23 cellular contexts compared by ENCODE assay signal in the genomic region with DNA sequence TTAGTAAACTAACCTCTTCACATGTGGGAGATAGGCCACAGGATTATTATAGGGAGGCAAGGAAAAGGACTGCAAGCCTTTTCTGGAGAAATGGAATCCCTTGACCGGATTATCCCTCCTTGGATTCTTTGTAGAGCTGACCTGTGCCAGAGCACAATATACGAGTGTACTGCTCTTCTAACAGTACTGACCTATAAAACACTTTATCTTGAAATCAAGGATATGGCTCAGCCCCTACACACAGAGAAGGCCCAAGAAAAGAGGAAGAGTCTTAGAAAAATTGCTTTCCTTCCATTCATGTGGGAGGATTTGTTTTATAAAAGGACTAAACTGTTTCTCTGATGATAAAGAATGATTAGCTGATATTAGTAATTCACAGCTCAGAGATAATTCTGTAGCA. TPM values are rescaled to one million over a fixed set of nuclear protein-coding genes. Genes with fewer than 3 reads are reported as not detected.
DNase-seq lines count a peak whose midpoint lies in the region; ATAC-seq, FAIRE-seq and TF ChIP-seq lines count a peak whose summit lies in the region.
"Had no signal": no experiment of that assay in that cellular context is flagged by ENCODE, and none has a peak within 500 bp of the region (broad histone marks: within the 10 kb centered on the region; RNA-seq: fewer than 3 reads in every experiment).

No MANE protein-coding gene starts in this region.

- peaks cover 52% of the 10 kb centered on the region for H3K79me2 ChIP-seq in K562 (ENCODE audit: control insufficient read depth, insufficient read depth, low read length)

- H3K9me3 ChIP-seq in K562 (replicated peaks; ENCODE audit: control insufficient read depth, insufficient read depth, low read depth, low read length) (0 out of 2 replicates have a peak, but pooled peaks cover 1% of the 10 kb centered on the region), stomach (no peaks in the 10 kb centered on the region)
- H3K9me3 ChIP-seq: Peyer's patch had no signal

- DNase-seq in SIG-M5 treated with dmso at 0.1 percent for 504 hours (lab: John Stamatoyannopoulos, UW; ENCODE audit: unreplicated experiment) (peak; percentile 42), SIG-M5 (lab: John Stamatoyannopoulos, UW) (no peak), NOMO-1 treated with dmso at 0.1 percent for 144 hours (lab: John Stamatoyannopoulos, UW; ENCODE audit: unreplicated experiment) (peak; percentile 24), K562 (ENCODE audit: extremely low read depth in 1 of 4, low spot score in 3 of 4) (peak in 2 of 4 experiments; percentile 48 to 52), NCI-H748 (lab: John Stamatoyannopoulos, UW; ENCODE audit: unreplicated experiment) (no peak), WTC11 (ENCODE audit: low spot score) (no peak), RKO (ENCODE audit: low spot score) (no peak), stomach (no peak)
- DNase-seq: 8988T, DND-41, KG1, NCI-H1417 treated with DMSO at 0.1 percent for 48 hours, NCI-H1930, NCI-H2171, NCI-H446, NCI-H69, Peyer's patch, Right ventricle myocardium superior had no signal

- H3K4me1 ChIP-seq in K562 (replicated peaks in 1 of 2; ENCODE audit: control insufficient read depth in 2 of 2, insufficient read depth in 2 of 2, low read length in 2 of 2) (peaks cover 4 to 47% of the 10 kb centered on the region in 2 experiments; a peak in 4 of 5 replicates), stomach (peaks cover 0 to 25% (median 13%) of the 10 kb centered on the region in 4 donors)

- H3K36me3 Mint-ChIP-seq in WTC11: no peaks in the 10 kb centered on the region

- peaks cover 7% of the 10 kb centered on the region; the same call in 1 of the 2 replicates for H3K9me3 Mint-ChIP-seq in WTC11
- H3K9me3 Mint-ChIP-seq: GM23338 had no signal

- BruUV-seq in K562 (replicated peaks; lab: Mats Ljungman, UMichigan): no TSS peak

- intact Hi-C loops in K562 (cut with micrococcal nuclease): no loop called here
- intact Hi-C loops in stomach (cut with DNase I; ENCODE audit: low total_unique reads): no loop called here

- no peaks in the 10 kb centered on the region for H3K9me1 ChIP-seq in K562 (ENCODE audit: control insufficient read depth, insufficient read depth, low read length)

- no peaks in the 10 kb centered on the region for H3K4me1 Mint-ChIP-seq in WTC11
- H3K4me1 Mint-ChIP-seq: GM23338 had no signal

- no peaks in the 10 kb centered on the region for H4K20me1 ChIP-seq in K562 (replicated peaks; ENCODE audit: control insufficient read depth, insufficient read depth, low read length)

- no peak for TF ChIP-seq RAD21 in K562 (CRISPR knock-in tag; conservative IDR thresholded peaks at IDR 0.05 in 1 of 2, IDR thresholded peaks at IDR 0.05 in 1 of 2)

- H3K4me3 ChIP-seq in K562: no peak overlapping the region
- no peak overlapping the region for H3K4me3 ChIP-seq in stomach
- H3K4me3 ChIP-seq: GM12878, GM23338, Peyer's patch had no signal

- ATAC-seq in K562: peak; percentile 85
- no peak for ATAC-seq in WTC11
- ATAC-seq: GM12878, GM23338, SK-N-SH treated with all-trans-retinoic acid at 6 μM for 48 hours had no signal

- H3K9ac ChIP-seq in K562 (ENCODE audit: insufficient read depth in 1 of 2, low read depth in 2 of 2, low read length in 2 of 2): 0 out of 4 replicates have a peak overlapping the region, but pooled peaks of 1 of the 2 experiments have one; percentile 5

- no peaks in the 10 kb centered on the region for H3K27me3 Mint-ChIP-seq in WTC11 (ENCODE audit: low read depth)

- 8% methylated on average over 2 of the region's 2 CpGs for WGBS in K562 (ENCODE audit: insufficient coverage, low coverage, missing lambda C conversion rate)
- WGBS in stomach, 5 donors: 79 to 86% (median 85%) methylated on average over 2 of the region's 2 CpGs

- POLR2A ChIA-PET in K562 (lab: Yijun Ruan, JAX): interaction anchor here (0.6 to 1.3 kb wide), 3 partner anchors 11 to 21 kb away, joined by 3 read pairs; no protein-coding TSS in a partner anchor
- POLR2A ChIA-PET in WTC11 (lab: Charles Lee): no interaction called here

- CTCF ChIA-PET in K562 (lab: Yijun Ruan, JAX; ENCODE audit: low intra/inter-chr PET ratio) (no interaction called here), WTC11 (lab: Charles Lee) (no interaction called here)

- 0 out of 2 replicates have a peak overlapping the region, but pooled peaks have one; percentile 1 for H2AFZ ChIP-seq in K562 (ENCODE audit: low read depth, low read length)
- H2AFZ ChIP-seq: GM23338 had no signal

- FAIRE-seq in K562 (lab: Jason Lieb, UNC): peak; percentile 51
- FAIRE-seq: G401.6, GM12878, GM18507 had no signal

- no peak overlapping the region; the same call in 1 of the 2 replicates for H3K4me2 ChIP-seq in K562 (ENCODE audit: insufficient read depth, low read length)
- H3K4me2 ChIP-seq: GM23338 had no signal

- H3K27ac Mint-ChIP-seq in WTC11: no peak overlapping the region
- H3K27ac Mint-ChIP-seq: GM23338 had no signal

- H3K27me3 ChIP-seq in K562 (ENCODE audit: control insufficient read depth in 2 of 2, insufficient read depth in 2 of 2, low read length in 2 of 2): no peaks in the 10 kb centered on the region
- no peaks in the 10 kb centered on the region for H3K27me3 ChIP-seq in stomach
- H3K27me3 ChIP-seq: Peyer's patch had no signal

- TF ChIP-seq POLR2A in K562 (conservative IDR thresholded peaks at IDR 0.05) (no peak), stomach (IDR thresholded peaks at IDR 0.05) (no peak)

- TF ChIP-seq EP300 in K562 (IDR thresholded peaks at IDR 0.05; ENCODE audit: low read length) (no peak), stomach (IDR thresholded peaks at IDR 0.05) (no peak)

- H3K27ac ChIP-seq in K562 (ENCODE audit: extremely low read depth, low read depth, low read length): peak overlapping the region; percentile 67
- H3K27ac ChIP-seq in stomach: no peak overlapping the region
- H3K27ac ChIP-seq: Peyer's patch had no signal

- TF ChIP-seq CTCF in K562 (IDR thresholded peaks at IDR 0.05 in 2 of 3, conservative IDR thresholded peaks at IDR 0.05 in 1 of 3; ENCODE audit: insufficient read depth in 2 of 3, low read depth in 1 of 3, low read length in 3 of 3) (no peak), WTC11 (IDR thresholded peaks at IDR 0.05) (no peak), stomach (IDR thresholded peaks at IDR 0.05) (no peak)

- in situ Hi-C loops in K562 (cut with MboI): no loop called here

- H3K36me3 ChIP-seq in K562 (ENCODE audit: control insufficient read depth, insufficient read depth, low read length): no peaks in the 10 kb centered on the region
- H3K36me3 ChIP-seq in stomach: no peaks in the 10 kb centered on the region
- H3K36me3 ChIP-seq: Peyer's patch had no signal

- no peak overlapping the region for H3K4me3 Mint-ChIP-seq in WTC11
- H3K4me3 Mint-ChIP-seq: GM23338 had no signal

TF ChIP-seq in K562, 482 proteins besides CTCF, POLR2A, EP300 and RAD21 (continues in another document):
- TF ChIP-seq SMARCA4 (IDR thresholded peaks at IDR 0.05): 0 out of 2 replicates have a peak, but pooled peaks have one; percentile 47

TF ChIP-seq in WTC11, 78 proteins besides CTCF, POLR2A, EP300 and RAD21:
- TF ChIP-seq ETV6 (CRISPR knock-in tag; IDR thresholded peaks at IDR 0.05) (no peak), ZNF138 (CRISPR knock-in tag; conservative IDR thresholded peaks at IDR 0.05) (no peak), TEAD1 (CRISPR knock-in tag; IDR thresholded peaks at IDR 0.05) (no peak)

RNA-seq across cellular contexts. Expression of a gene that starts 42.2 kb away (rescaled TPM):
- total RNA-seq in K562 (2011; cell fraction: chromatin; rRNA removed; ENCODE audit: low replicate concordance): 77.2 and 279 TPM in 2 replicates
- 32.7 and 55.5 TPM in 2 replicates for total RNA-seq in K562 (2011; cell fraction: nucleolus; rRNA removed)
- total RNA-seq in K562 (2011; cell fraction: nucleoplasm; rRNA removed): 96.4 and 108 TPM in 2 replicates
- total RNA-seq in K562 (2014; rRNA removed) (19.1 and 21.4 TPM in 2 replicates), K562 (2014; rRNA removed; fragmentation: Illumina TruSeq; extraction: Trizol) (47.7 and 51.7 TPM in 2 replicates), K562 (2015; rRNA removed; fragmentation: Illumina TruSeq; extraction: Trizol) (46.6 and 52.6 TPM in 2 replicates), K562 (2021) (27.2 and 30.7 TPM in 2 replicates), WTC11 (2021) (10.3 to 13.2 TPM (median 10.4 TPM) in 3 replicates), stomach (10 to 100 TPM; 21.0 to 78.4 (median 42.5) TPM)
- polyA plus RNA-seq in K562 (2011; rRNA removed) (29.1 and 57.7 TPM in 2 replicates), K562 (2014; fragmentation: Illumina TruSeq; extraction: Trizol) (36.6 and 43.6 TPM in 2 replicates), K562 (2014; fragmentation: Nextera tagmentation; extraction: Ambion mirVana) (10 to 100 TPM in 1 of 2 experiments, 1 to 10 TPM in 1; 9.3 to 16.2 TPM), K562 (2014; rRNA removed) (25.2 and 26.8 TPM in 2 replicates), stomach (10 to 100 TPM in 1 of 3 donors, 1 to 10 TPM in 2; 4.9 to 14.6 (median 6.0) TPM)
- polyA plus RNA-seq in K562 (2011; cell fraction: cytosol; rRNA removed): 10.3 and 11.5 TPM in 2 replicates
- polyA plus RNA-seq in K562 (2011; cell fraction: nucleus; rRNA removed): 89.0 and 105 TPM in 2 replicates
- polyA plus RNA-seq in K562 (2012): 33.2 and 71.4 TPM in 2 replicates
- polyA minus RNA-seq in K562 (2011; rRNA and poly(A)+ RNA removed): 39.8 and 45.9 TPM in 2 replicates
- polyA minus RNA-seq in K562 (2011; cell fraction: cytosol; rRNA and poly(A)+ RNA removed): 8.6 and 15.8 TPM in 2 replicates
- 45.1 and 48.7 TPM in 2 replicates for polyA minus RNA-seq in K562 (2011; cell fraction: nucleus; rRNA and poly(A)+ RNA removed)

Comparison
In these comparisons a context has a peak if more than half of its experiments do, and no peak if none do; other contexts are left out.
1. DNase-seq: peak in SIG-M5 treated with dmso at 0.1 percent for 504 hours (single experiment) and NOMO-1 treated with dmso at 0.1 percent for 144 hours (single experiment); none in SIG-M5 (single experiment), NCI-H748 (single experiment), WTC11 (single experiment), RKO (single experiment) and stomach (single experiment).